Comparison of ENCODE assay signal across 10 cellular contexts in the genomic region with DNA sequence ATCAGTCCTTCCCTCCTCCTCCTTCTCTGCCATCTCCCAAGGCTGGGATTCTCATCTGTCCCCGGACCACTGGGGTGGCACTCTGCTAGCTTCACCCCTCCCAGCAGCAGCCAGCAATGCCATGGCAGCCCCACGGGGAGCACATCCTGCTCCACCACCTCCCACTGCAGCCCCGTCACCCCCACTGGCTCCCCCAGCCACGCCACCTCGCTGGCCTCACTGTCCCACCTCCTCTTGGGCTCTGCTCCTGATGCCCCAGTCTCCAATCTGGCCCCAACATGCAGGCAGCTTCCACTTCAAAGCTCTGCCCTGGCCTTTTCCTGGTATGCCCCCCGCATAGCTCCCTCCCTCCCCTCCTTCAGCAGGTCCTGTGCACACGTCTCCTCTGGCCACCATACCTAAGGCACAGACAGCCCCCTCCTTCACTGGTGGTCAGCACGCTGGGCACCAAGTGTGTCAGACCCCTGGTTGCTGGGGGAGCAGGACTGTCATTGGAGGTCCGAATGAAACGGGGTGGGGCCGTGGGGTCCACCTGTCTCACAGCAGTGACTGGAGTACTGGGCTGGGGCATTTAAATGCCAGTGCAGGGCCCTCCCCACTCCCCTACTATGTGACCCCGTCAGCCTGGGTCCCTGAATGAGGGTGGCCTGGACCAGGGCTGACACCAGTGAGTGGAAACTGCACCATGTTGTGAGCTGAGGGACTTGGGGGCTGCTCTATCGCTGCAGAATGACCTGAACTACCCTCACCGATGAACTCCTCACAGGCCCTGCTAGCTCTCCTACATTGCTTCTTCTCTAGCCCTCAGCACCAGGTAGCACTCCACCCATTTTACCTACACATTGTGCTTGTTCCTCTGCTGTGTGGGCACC. TPM values are rescaled to one million over a fixed set of nuclear protein-coding genes. Genes with fewer than 3 reads are reported as not detected.
A peak's percentile ranks its signal among the peaks of the same experiment; 100 is the strongest.
DNase-seq lines count a peak whose midpoint lies in the region; ATAC-seq and TF ChIP-seq lines count a peak whose summit lies in the region.
"Had no signal": no experiment of that assay in that cellular context is flagged by ENCODE, and none has a peak within 500 bp of the region (broad histone marks: within the 10 kb centered on the region; RNA-seq: fewer than 3 reads in every experiment).

No MANE protein-coding gene starts in this region.

- H3K27ac Mint-ChIP-seq in central memory CD8-positive, alpha-beta T cell (ENCODE audit: low read depth), result peak overlapping the region; percentile 78
- H3K27ac Mint-ChIP-seq in naive thymus-derived CD8-positive, alpha-beta T cell, result peak overlapping the region in 6 of 10 donors; percentile 57 to 96 (median 77)

- no peak for ATAC-seq in Right ventricle myocardium superior (ENCODE audit: poor library complexity)
- no peak for ATAC-seq in central memory CD8-positive, alpha-beta T cell (replicated peaks; ENCODE audit: extremely low read depth, poor library complexity, severe bottlenecking)
- no peak for ATAC-seq in naive thymus-derived CD8-positive, alpha-beta T cell
- no peak for ATAC-seq in HG03342 (IDR thresholded peaks at IDR 0.05; ENCODE audit: unreplicated experiment)
- ATAC-seq in HG02852 (IDR thresholded peaks at IDR 0.05; ENCODE audit: unreplicated experiment), result no peak

- H3K4me3 ChIP-seq in right atrium auricular region (no peak overlapping the region), uterus (no peak overlapping the region)

- peak overlapping the region; percentile 87 for H3K4me3 Mint-ChIP-seq in central memory CD8-positive, alpha-beta T cell
- peak overlapping the region in 9 of 10 donors; percentile 76 to 90 (median 84) for H3K4me3 Mint-ChIP-seq in naive thymus-derived CD8-positive, alpha-beta T cell

- H3K36me3 ChIP-seq in right atrium auricular region, result no peaks in the 10 kb centered on the region
- H3K36me3 ChIP-seq in uterus, result no peaks in the 10 kb centered on the region

- TF ChIP-seq CTCF in right atrium auricular region (IDR thresholded peaks at IDR 0.05) (no peak), uterus (IDR thresholded peaks at IDR 0.05) (no peak)

- H3K9me3 ChIP-seq in right atrium auricular region (no peaks in the 10 kb centered on the region), uterus (no peaks in the 10 kb centered on the region)

- peak; percentile 31 for DNase-seq in Right ventricle myocardium superior
- no peak for DNase-seq in right atrium auricular region (ENCODE audit: low spot score)
- DNase-seq in central memory CD8-positive, alpha-beta T cell (ENCODE audit: low spot score in 2 of 2), result no peak
- DNase-seq in naive thymus-derived CD8-positive, alpha-beta T cell, result peak in 3 of 10 donors; percentile 3 to 50 (median 16)
- peak; percentile 5 to 6 for DNase-seq in uterus
- DNase-seq in effector CD8-positive, alpha-beta T cell (lab: John Stamatoyannopoulos, UW), result no peak
- DNase-seq: anterior cingulate cortex, NCI-H82 had no signal

- no peak for TF ChIP-seq POLR2A in uterus (IDR thresholded peaks at IDR 0.05)

- peaks cover 66% of the 10 kb centered on the region for H3K4me1 Mint-ChIP-seq in central memory CD8-positive, alpha-beta T cell
- H3K4me1 Mint-ChIP-seq in naive thymus-derived CD8-positive, alpha-beta T cell, result peaks cover 18 to 55% (median 41%) of the 10 kb centered on the region in 4 donors

- H3K36me3 Mint-ChIP-seq in central memory CD8-positive, alpha-beta T cell (ENCODE audit: insufficient read depth), result peaks cover 12% of the 10 kb centered on the region
- H3K36me3 Mint-ChIP-seq in naive thymus-derived CD8-positive, alpha-beta T cell, result no peaks in the 10 kb centered on the region

- H3K27me3 Mint-ChIP-seq in central memory CD8-positive, alpha-beta T cell, result no peaks in the 10 kb centered on the region
- peaks cover 6 to 23% (median 11%) of the 10 kb centered on the region in 5 donors for H3K27me3 Mint-ChIP-seq in naive thymus-derived CD8-positive, alpha-beta T cell

- H3K27me3 ChIP-seq in right atrium auricular region (peaks cover 0 to 4% of the 10 kb centered on the region in 2 donors), uterus (peaks cover 0 to 4% of the 10 kb centered on the region in 2 donors)

- no peaks in the 10 kb centered on the region for H3K9me3 Mint-ChIP-seq in central memory CD8-positive, alpha-beta T cell
- H3K9me3 Mint-ChIP-seq in naive thymus-derived CD8-positive, alpha-beta T cell, result no peaks in the 10 kb centered on the region

- POLR2A ChIA-PET in naive thymus-derived CD8-positive, alpha-beta T cell (lab: Charles Lee), result no interaction called here

- H3K4me1 ChIP-seq in right atrium auricular region, result peaks cover 0 to 10% of the 10 kb centered on the region in 2 donors
- peaks cover 0 to 4% of the 10 kb centered on the region in 2 donors for H3K4me1 ChIP-seq in uterus

- H3K27ac ChIP-seq in right atrium auricular region (no peak overlapping the region), uterus (no peak overlapping the region)

- intact Hi-C loops in Right ventricle myocardium superior (cut with DNase I) (no loop called here), uterus (cut with DNase I; ENCODE audit: low total_unique reads) (no loop called here)

RNA-seq across cellular contexts. Expression of gene RASGEF1A, which starts 38.7 kb away (rescaled TPM):
- total RNA-seq in Right ventricle myocardium superior (1.6 TPM), right atrium auricular region (1 to 10 TPM; 2.9 to 3.0 TPM), uterus (1 to 10 TPM in 2 of 4 donors, under 1 TPM in 1, not detected in 1; under 0.01 to 3.5 (median 2.8) TPM)
- under 1 TPM; 0.23 to 0.47 TPM for total RNA-seq in naive thymus-derived CD8-positive, alpha-beta T cell
- polyA plus RNA-seq in naive thymus-derived CD8-positive, alpha-beta T cell, result 1 to 10 TPM in 1 of 3 donors, under 1 TPM in 2; 0.30 to 6.1 (median 0.42) TPM

Comparison
In these comparisons a context has a peak if more than half of its experiments do, and no peak if none do; other contexts are left out.
1. DNase-seq: peak in Right ventricle myocardium superior (single experiment) and uterus (2 of 2); none in right atrium auricular region (single experiment), central memory CD8-positive, alpha-beta T cell (0 of 2) and effector CD8-positive, alpha-beta T cell (single experiment).